Comparison of ENCODE assay signal across 1 cellular context in the genomic region with DNA sequence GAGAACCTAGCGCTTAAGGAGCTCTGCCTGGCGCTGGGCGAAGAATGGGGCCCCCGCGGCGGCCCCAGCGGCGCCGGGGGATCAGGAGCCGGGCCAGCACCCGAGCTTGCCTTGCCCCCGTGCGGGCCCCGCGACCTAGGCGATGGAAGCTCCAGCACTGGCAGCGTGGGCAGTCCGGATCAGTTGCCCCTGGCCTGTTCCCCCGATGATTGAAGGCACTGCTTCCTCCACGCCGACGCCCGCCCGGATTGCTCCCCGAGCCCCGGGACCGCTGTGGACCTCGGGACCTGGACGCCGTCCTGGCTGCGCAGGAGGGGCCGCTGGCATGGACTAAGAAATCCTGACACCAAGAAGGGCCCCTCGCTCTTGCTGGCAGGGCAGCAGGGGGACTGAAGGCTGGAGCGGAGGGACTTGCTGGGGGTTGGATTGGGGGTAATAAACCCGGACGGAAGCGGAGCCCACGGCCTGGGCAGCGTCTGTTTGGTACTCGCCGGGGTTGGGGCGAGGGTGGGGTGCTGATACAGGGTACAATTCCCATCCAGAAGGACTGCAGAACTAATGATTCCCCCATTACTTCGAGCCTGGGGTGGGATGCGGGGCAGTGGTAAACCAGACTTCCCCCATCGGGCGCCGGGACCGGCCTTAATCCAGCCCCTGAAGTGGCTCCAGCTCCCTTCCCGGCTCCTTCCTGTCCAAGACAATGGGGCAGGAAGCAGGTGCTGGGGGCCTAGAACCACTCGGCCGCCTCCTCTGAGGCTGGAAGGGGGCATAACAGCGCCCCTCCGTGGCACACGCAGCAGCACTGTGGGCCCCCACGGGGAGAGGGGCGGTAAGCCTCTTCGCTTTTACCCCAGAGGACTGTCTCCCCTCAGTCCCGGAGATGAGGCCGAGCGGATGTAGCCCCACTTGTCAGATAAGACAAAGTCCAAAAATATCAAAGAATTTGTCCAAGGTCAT.
A peak's percentile ranks its signal among the peaks of the same experiment; 100 is the strongest.
TF ChIP-seq lines count a peak whose summit lies in the region.

No MANE protein-coding gene starts in this region.

TF ChIP-seq in HepG2, 621 proteins besides CTCF, POLR2A, EP300 and RAD21 (continued from another document and continues in another):
- TF ChIP-seq, protein P1, sequence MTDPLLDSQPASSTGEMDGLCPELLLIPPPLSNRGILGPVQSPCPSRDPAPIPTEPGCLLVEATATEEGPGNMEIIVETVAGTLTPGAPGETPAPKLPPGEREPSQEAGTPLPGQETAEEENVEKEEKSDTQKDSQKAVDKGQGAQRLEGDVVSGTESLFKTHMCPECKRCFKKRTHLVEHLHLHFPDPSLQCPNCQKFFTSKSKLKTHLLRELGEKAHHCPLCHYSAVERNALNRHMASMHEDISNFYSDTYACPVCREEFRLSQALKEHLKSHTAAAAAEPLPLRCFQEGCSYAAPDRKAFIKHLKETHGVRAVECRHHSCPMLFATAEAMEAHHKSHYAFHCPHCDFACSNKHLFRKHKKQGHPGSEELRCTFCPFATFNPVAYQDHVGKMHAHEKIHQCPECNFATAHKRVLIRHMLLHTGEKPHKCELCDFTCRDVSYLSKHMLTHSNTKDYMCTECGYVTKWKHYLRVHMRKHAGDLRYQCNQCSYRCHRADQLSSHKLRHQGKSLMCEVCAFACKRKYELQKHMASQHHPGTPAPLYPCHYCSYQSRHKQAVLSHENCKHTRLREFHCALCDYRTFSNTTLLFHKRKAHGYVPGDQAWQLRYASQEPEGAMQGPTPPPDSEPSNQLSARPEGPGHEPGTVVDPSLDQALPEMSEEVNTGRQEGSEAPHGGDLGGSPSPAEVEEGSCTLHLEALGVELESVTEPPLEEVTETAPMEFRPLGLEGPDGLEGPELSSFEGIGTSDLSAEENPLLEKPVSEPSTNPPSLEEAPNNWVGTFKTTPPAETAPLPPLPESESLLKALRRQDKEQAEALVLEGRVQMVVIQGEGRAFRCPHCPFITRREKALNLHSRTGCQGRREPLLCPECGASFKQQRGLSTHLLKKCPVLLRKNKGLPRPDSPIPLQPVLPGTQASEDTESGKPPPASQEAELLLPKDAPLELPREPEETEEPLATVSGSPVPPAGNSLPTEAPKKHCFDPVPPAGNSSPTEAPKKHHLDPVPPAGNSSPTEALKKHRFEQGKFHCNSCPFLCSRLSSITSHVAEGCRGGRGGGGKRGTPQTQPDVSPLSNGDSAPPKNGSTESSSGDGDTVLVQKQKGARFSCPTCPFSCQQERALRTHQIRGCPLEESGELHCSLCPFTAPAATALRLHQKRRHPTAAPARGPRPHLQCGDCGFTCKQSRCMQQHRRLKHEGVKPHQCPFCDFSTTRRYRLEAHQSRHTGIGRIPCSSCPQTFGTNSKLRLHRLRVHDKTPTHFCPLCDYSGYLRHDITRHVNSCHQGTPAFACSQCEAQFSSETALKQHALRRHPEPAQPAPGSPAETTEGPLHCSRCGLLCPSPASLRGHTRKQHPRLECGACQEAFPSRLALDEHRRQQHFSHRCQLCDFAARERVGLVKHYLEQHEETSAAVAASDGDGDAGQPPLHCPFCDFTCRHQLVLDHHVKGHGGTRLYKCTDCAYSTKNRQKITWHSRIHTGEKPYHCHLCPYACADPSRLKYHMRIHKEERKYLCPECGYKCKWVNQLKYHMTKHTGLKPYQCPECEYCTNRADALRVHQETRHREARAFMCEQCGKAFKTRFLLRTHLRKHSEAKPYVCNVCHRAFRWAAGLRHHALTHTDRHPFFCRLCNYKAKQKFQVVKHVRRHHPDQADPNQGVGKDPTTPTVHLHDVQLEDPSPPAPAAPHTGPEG (CRISPR knock-in tag; IDR thresholded peaks at IDR 0.05): no peak; the same call in 1 of the 2 replicates
- TF ChIP-seq ZFP37 (CRISPR knock-in tag; IDR thresholded peaks at IDR 0.05; ENCODE audit: borderline replicate concordance) (no peak), ZNF138 (CRISPR knock-in tag; IDR thresholded peaks at IDR 0.05; ENCODE audit: low read depth) (no peak), ZSCAN20 (CRISPR knock-in tag; IDR thresholded peaks at IDR 0.05; ENCODE audit: borderline replicate concordance) (no peak), MZF1 (CRISPR knock-in tag; IDR thresholded peaks at IDR 0.05; ENCODE audit: borderline replicate concordance) (no peak), ZNF382 (CRISPR knock-in tag; IDR thresholded peaks at IDR 0.05; ENCODE audit: borderline replicate concordance) (no peak), SNAPC2 (CRISPR knock-in tag; IDR thresholded peaks at IDR 0.05) (no peak), ATRX (CRISPR knock-in tag; IDR thresholded peaks at IDR 0.05; ENCODE audit: borderline replicate concordance) (no peak), YY1 (IDR thresholded peaks at IDR 0.05; ENCODE audit: insufficient read depth, insufficient replicate concordance, low read depth, low read length) (no peak), SRSF1 (optimal IDR thresholded peaks at IDR 0.05; ENCODE audit: low read depth, low read length) (peak; percentile 61), KDM1A (CRISPR knock-in tag; IDR thresholded peaks at IDR 0.05) (no peak), GATA4 (IDR thresholded peaks at IDR 0.05; ENCODE audit: borderline replicate concordance, low read depth) (peak; percentile 36; the same call in 1 of the 2 replicates), ZFP41 (CRISPR knock-in tag; IDR thresholded peaks at IDR 0.05; ENCODE audit: borderline replicate concordance) (no peak)
- TF ChIP-seq, protein P2, sequence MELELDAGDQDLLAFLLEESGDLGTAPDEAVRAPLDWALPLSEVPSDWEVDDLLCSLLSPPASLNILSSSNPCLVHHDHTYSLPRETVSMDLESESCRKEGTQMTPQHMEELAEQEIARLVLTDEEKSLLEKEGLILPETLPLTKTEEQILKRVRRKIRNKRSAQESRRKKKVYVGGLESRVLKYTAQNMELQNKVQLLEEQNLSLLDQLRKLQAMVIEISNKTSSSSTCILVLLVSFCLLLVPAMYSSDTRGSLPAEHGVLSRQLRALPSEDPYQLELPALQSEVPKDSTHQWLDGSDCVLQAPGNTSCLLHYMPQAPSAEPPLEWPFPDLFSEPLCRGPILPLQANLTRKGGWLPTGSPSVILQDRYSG (CRISPR knock-in tag; IDR thresholded peaks at IDR 0.05): no peak
- TF ChIP-seq, protein P3, sequence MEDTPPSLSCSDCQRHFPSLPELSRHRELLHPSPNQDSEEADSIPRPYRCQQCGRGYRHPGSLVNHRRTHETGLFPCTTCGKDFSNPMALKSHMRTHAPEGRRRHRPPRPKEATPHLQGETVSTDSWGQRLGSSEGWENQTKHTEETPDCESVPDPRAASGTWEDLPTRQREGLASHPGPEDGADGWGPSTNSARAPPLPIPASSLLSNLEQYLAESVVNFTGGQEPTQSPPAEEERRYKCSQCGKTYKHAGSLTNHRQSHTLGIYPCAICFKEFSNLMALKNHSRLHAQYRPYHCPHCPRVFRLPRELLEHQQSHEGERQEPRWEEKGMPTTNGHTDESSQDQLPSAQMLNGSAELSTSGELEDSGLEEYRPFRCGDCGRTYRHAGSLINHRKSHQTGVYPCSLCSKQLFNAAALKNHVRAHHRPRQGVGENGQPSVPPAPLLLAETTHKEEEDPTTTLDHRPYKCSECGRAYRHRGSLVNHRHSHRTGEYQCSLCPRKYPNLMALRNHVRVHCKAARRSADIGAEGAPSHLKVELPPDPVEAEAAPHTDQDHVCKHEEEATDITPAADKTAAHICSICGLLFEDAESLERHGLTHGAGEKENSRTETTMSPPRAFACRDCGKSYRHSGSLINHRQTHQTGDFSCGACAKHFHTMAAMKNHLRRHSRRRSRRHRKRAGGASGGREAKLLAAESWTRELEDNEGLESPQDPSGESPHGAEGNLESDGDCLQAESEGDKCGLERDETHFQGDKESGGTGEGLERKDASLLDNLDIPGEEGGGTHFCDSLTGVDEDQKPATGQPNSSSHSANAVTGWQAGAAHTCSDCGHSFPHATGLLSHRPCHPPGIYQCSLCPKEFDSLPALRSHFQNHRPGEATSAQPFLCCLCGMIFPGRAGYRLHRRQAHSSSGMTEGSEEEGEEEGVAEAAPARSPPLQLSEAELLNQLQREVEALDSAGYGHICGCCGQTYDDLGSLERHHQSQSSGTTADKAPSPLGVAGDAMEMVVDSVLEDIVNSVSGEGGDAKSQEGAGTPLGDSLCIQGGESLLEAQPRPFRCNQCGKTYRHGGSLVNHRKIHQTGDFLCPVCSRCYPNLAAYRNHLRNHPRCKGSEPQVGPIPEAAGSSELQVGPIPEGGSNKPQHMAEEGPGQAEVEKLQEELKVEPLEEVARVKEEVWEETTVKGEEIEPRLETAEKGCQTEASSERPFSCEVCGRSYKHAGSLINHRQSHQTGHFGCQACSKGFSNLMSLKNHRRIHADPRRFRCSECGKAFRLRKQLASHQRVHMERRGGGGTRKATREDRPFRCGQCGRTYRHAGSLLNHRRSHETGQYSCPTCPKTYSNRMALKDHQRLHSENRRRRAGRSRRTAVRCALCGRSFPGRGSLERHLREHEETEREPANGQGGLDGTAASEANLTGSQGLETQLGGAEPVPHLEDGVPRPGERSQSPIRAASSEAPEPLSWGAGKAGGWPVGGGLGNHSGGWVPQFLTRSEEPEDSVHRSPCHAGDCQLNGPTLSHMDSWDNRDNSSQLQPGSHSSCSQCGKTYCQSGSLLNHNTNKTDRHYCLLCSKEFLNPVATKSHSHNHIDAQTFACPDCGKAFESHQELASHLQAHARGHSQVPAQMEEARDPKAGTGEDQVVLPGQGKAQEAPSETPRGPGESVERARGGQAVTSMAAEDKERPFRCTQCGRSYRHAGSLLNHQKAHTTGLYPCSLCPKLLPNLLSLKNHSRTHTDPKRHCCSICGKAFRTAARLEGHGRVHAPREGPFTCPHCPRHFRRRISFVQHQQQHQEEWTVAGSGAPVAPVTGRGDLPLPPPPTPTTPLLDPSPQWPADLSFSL (CRISPR knock-in tag; IDR thresholded peaks at IDR 0.05): no peak
- TF ChIP-seq, protein P4, sequence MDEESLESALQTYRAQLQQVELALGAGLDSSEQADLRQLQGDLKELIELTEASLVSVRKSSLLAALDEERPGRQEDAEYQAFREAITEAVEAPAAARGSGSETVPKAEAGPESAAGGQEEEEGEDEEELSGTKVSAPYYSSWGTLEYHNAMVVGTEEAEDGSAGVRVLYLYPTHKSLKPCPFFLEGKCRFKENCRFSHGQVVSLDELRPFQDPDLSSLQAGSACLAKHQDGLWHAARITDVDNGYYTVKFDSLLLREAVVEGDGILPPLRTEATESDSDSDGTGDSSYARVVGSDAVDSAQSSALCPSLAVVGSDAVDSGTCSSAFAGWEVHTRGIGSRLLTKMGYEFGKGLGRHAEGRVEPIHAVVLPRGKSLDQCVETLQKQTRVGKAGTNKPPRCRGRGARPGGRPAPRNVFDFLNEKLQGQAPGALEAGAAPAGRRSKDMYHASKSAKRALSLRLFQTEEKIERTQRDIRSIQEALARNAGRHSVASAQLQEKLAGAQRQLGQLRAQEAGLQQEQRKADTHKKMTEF (CRISPR knock-in tag; IDR thresholded peaks at IDR 0.05): peak; percentile 2; the same call in 1 of the 2 replicates
- TF ChIP-seq, protein P5, sequence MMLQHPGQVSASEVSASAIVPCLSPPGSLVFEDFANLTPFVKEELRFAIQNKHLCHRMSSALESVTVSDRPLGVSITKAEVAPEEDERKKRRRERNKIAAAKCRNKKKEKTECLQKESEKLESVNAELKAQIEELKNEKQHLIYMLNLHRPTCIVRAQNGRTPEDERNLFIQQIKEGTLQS (CRISPR knock-in tag; IDR thresholded peaks at IDR 0.05): no peak; the same call in 1 of the 2 replicates
- TF ChIP-seq, protein P6, sequence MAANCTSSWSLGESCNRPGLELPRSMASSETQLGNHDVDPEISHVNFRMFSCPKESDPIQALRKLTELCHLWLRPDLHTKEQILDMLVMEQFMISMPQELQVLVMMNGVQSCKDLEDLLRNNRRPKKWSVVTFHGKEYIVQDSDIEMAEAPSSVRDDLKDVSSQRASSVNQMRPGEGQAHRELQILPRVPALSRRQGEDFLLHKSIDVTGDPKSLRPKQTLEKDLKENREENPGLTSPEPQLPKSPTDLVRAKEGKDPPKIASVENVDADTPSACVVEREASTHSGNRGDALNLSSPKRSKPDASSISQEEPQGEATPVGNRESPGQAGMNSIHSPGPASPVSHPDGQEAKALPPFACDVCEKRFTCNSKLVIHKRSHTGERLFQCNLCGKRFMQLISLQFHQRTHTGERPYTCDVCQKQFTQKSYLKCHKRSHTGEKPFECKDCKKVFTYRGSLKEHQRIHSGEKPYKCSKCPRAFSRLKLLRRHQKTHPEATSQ (CRISPR knock-in tag; IDR thresholded peaks at IDR 0.05; ENCODE audit: borderline replicate concordance): no peak
- TF ChIP-seq, protein P7, sequence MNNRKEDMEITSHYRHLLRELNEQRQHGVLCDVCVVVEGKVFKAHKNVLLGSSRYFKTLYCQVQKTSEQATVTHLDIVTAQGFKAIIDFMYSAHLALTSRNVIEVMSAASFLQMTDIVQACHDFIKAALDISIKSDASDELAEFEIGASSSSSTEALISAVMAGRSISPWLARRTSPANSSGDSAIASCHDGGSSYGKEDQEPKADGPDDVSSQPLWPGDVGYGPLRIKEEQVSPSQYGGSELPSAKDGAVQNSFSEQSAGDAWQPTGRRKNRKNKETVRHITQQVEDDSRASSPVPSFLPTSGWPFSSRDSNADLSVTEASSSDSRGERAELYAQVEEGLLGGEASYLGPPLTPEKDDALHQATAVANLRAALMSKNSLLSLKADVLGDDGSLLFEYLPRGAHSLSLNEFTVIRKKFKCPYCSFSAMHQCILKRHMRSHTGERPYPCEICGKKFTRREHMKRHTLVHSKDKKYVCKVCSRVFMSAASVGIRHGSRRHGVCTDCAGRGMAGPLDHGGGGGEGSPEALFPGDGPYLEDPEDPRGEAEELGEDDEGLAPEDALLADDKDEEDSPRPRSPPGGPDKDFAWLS (CRISPR knock-in tag; IDR thresholded peaks at IDR 0.05; ENCODE audit: borderline replicate concordance): no peak
- TF ChIP-seq, protein P8, sequence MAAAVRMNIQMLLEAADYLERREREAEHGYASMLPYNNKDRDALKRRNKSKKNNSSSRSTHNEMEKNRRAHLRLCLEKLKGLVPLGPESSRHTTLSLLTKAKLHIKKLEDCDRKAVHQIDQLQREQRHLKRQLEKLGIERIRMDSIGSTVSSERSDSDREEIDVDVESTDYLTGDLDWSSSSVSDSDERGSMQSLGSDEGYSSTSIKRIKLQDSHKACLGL (CRISPR knock-in tag; IDR thresholded peaks at IDR 0.05): 0 out of 2 replicates have a peak, but pooled peaks have one; percentile 0
